In the genomic region with DNA sequence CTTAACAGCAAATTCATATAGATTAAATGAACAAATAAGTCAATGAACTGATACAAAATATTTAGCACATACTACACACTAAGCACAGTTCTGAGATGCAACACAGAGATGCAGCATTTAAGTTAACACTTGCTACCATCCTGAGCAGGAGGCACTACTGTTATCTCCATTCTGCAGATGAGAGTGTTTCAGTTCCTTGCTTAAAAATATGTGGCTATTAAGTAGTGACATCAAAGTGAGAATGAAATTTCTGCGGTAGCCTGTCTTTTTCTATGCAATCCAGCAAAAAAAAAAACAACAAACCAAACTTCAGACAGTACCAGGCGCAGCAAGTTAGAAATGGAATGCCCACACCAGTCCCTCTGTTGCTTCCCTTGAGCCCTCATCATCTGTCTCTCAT, we compare ENCODE assay signal across 14 cellular contexts.
A peak's percentile ranks its signal among the peaks of the same experiment; 100 is the strongest.
DNase-seq lines count a peak whose midpoint lies in the region; ATAC-seq and TF ChIP-seq lines count a peak whose summit lies in the region.
"Had no signal": no experiment of that assay in that cellular context is flagged by ENCODE, and none has a peak within 500 bp of the region (broad histone marks: within the 10 kb centered on the region; RNA-seq: fewer than 3 reads in every experiment).

No MANE protein-coding gene starts in this region.

- H3K36me3 ChIP-seq in endodermal cell (ENCODE audit: control insufficient read depth, insufficient read depth, low read length), result no peaks in the 10 kb centered on the region

- H3K36me3 Mint-ChIP-seq in neural crest cell (ENCODE audit: low read depth) (no peaks in the 10 kb centered on the region), mesothelial cell of epicardium (no peaks in the 10 kb centered on the region), endodermal cell (ENCODE audit: low read depth) (no peaks in the 10 kb centered on the region)

- H3K4me3 ChIP-seq in endodermal cell (ENCODE audit: low read length), result no peak overlapping the region

- H3K27me3 Mint-ChIP-seq in neural crest cell (ENCODE audit: low read depth), result no peaks in the 10 kb centered on the region
- H3K27me3 Mint-ChIP-seq in mesothelial cell of epicardium (ENCODE audit: low read depth), result peaks cover 2% of the 10 kb centered on the region
- no peaks in the 10 kb centered on the region for H3K27me3 Mint-ChIP-seq in endodermal cell (ENCODE audit: insufficient read depth)
- H3K27me3 Mint-ChIP-seq: stimulated activated naive CD8-positive, alpha-beta T cell treated with anti-CD3 and anti-CD28 coated beads, Interleukin-15, amount 100 ng/mL, for 72 hours had no signal

- H3K9me3 ChIP-seq in endodermal cell (ENCODE audit: control insufficient read depth, low read length), result no peaks in the 10 kb centered on the region

- H3K4me1 Mint-ChIP-seq in neural crest cell (peaks cover 60% of the 10 kb centered on the region), mesothelial cell of epicardium (peaks cover 18% of the 10 kb centered on the region), endodermal cell (peaks cover 59% of the 10 kb centered on the region)

- ATAC-seq in GM18909 (IDR thresholded peaks at IDR 0.05; ENCODE audit: poor library complexity, unreplicated experiment) (peak; percentile 84), GM21737 (IDR thresholded peaks at IDR 0.05; ENCODE audit: unreplicated experiment) (peak; percentile 82), HG03108 (IDR thresholded peaks at IDR 0.05; ENCODE audit: unreplicated experiment) (peak; percentile 85)
- ATAC-seq: stimulated activated naive CD8-positive, alpha-beta T cell treated with anti-CD3 and anti-CD28 coated beads, Interleukin-15, amount 100 ng/mL, for 72 hours had no signal

- DNase-seq in neural crest cell (ENCODE audit: low read depth, low spot score) (no peak), mesothelial cell of epicardium (ENCODE audit: low spot score in 2 of 2, unreplicated experiment in 2 of 2) (no peak), endodermal cell (no peak), cerebellar nuclear complex (lab: John Stamatoyannopoulos, UW) (no peak), GOT3 (lab: John Stamatoyannopoulos, UW) (no peak)
- DNase-seq: activated CD4-positive, CD25-positive, alpha-beta regulatory T cell treated with anti-CD3 and anti-CD28 coated beads, Interleukin-2, amount 50 U/mL, for 72 hours; activated effector memory CD4-positive, alpha-beta T cell treated with Interleukin-2 at 50 U/mL for 16 hours; Calu3; foreskin fibroblast; NCI-H446; stimulated activated naive CD8-positive, alpha-beta T cell treated with anti-CD3 and anti-CD28 coated beads, Interleukin-15, amount 100 ng/mL, for 72 hours had no signal

- H3K27ac ChIP-seq in endodermal cell (ENCODE audit: low read depth, low read length), result no peak overlapping the region

- H3K4me1 ChIP-seq in endodermal cell (ENCODE audit: control insufficient read depth, insufficient read depth, low read length), result peaks cover 6% of the 10 kb centered on the region

- H3K27me3 ChIP-seq in endodermal cell (ENCODE audit: control insufficient read depth, insufficient read depth, low read length, poor library complexity, severe bottlenecking), result no peaks in the 10 kb centered on the region

- no peak overlapping the region for H3K4me3 Mint-ChIP-seq in neural crest cell
- H3K4me3 Mint-ChIP-seq in mesothelial cell of epicardium, result no peak overlapping the region
- H3K4me3 Mint-ChIP-seq in endodermal cell, result no peak overlapping the region
- H3K4me3 Mint-ChIP-seq: stimulated activated naive CD8-positive, alpha-beta T cell treated with anti-CD3 and anti-CD28 coated beads, Interleukin-15, amount 100 ng/mL, for 72 hours had no signal

- no peaks in the 10 kb centered on the region for H3K9me3 Mint-ChIP-seq in neural crest cell
- no peaks in the 10 kb centered on the region for H3K9me3 Mint-ChIP-seq in mesothelial cell of epicardium
- H3K9me3 Mint-ChIP-seq in endodermal cell, result no peaks in the 10 kb centered on the region
- H3K9me3 Mint-ChIP-seq: stimulated activated naive CD8-positive, alpha-beta T cell treated with anti-CD3 and anti-CD28 coated beads, Interleukin-15, amount 100 ng/mL, for 72 hours had no signal

- WGBS in endodermal cell (ENCODE audit: insufficient coverage in 1 of 2, insufficient read length in 1 of 2), 2 experiments, result 95 to 100% methylated on average over 2 of the region's 2 CpGs

- TF ChIP-seq CTCF in neural crest cell (conservative IDR thresholded peaks at IDR 0.05) (no peak), mesothelial cell of epicardium (IDR thresholded peaks at IDR 0.05; ENCODE audit: unreplicated experiment) (no peak), endodermal cell (conservative IDR thresholded peaks at IDR 0.05) (no peak)

- no peak overlapping the region for H3K9ac ChIP-seq in endodermal cell (ENCODE audit: extremely low read depth, low read length, poor library complexity, severe bottlenecking)

- H3K27ac Mint-ChIP-seq in neural crest cell (ENCODE audit: unreplicated experiment), result peak overlapping the region; percentile 78
- no peak overlapping the region for H3K27ac Mint-ChIP-seq in mesothelial cell of epicardium
- H3K27ac Mint-ChIP-seq in endodermal cell, result no peak overlapping the region
